Comparison of ENCODE assay signal across 9 cellular contexts in genomic region chr12:31589582-31589895, GRCh38. TPM values are rescaled to one million over a fixed set of nuclear protein-coding genes. Genes with fewer than 3 reads are reported as not detected.
A peak's percentile ranks its signal among the peaks of the same experiment; 100 is the strongest.
DNase-seq lines count a peak whose midpoint lies in the region; TF ChIP-seq lines count a peak whose summit lies in the region.
"Had no signal": no experiment of that assay in that cellular context is flagged by ENCODE, and none has a peak within 500 bp of the region (broad histone marks: within the 10 kb centered on the region; RNA-seq: fewer than 3 reads in every experiment).

No MANE protein-coding gene starts in this region.

- H3K4me1 ChIP-seq in HUES6 (ENCODE audit: control insufficient read depth, insufficient read depth, low read length) (peaks cover 12% of the 10 kb centered on the region), mesodermal cell (ENCODE audit: control insufficient read depth, insufficient read depth, low read length, poor library complexity, severe bottlenecking) (peaks cover 23% of the 10 kb centered on the region), urinary bladder (ENCODE audit: insufficient read depth) (no peaks in the 10 kb centered on the region)

- H3K27me3 ChIP-seq in HUES6 (ENCODE audit: control insufficient read depth, insufficient read depth, low read length) = peaks cover 7% of the 10 kb centered on the region

- H3K27ac ChIP-seq in HUES6 (ENCODE audit: low read depth, low read length) = no peak overlapping the region
- H3K27ac ChIP-seq in mesodermal cell (ENCODE audit: low read depth, low read length, severe bottlenecking) = peak overlapping the region; percentile 92
- H3K27ac ChIP-seq in urinary bladder (ENCODE audit: low read depth) = peak overlapping the region; percentile 94

- 0 to 1% methylated on average over 11 of the region's 13 CpGs for whole genome bisulfite sequencing in mesodermal cell (ENCODE audit: insufficient coverage in 2 of 2), 2 experiments
- WGBS in urinary bladder = under 1% methylated on average over 13 of the region's 13 CpGs

- TF ChIP-seq CTCF in cardiac fibroblast (IDR thresholded peaks at IDR 0.05; ENCODE audit: low read depth, low read length) = no peak

- H3K4me3 ChIP-seq in HUES6 (ENCODE audit: low read depth, low read length) (peak overlapping the region; percentile 90), cardiac fibroblast (replicated peaks in 1 of 2; ENCODE audit: low read depth in 2 of 2, low read length in 2 of 2) (peak overlapping the region; percentile 73 to 82), mesodermal cell (ENCODE audit: extremely low read depth, insufficient read depth, low read length, poor library complexity, severe bottlenecking) (peak overlapping the region; percentile 70), urinary bladder (ENCODE audit: low read depth, low read length) (peak overlapping the region; percentile 96)

- DNase-seq in NCI-H2107 (lab: John Stamatoyannopoulos, UW) (peak; percentile 20), NCI-H2107 treated with DMSO at 0.1 percent for 48 hours (lab: John Stamatoyannopoulos, UW; ENCODE audit: unreplicated experiment) (no peak), cardiac fibroblast (ENCODE audit: low read depth in 2 of 2) (no peak), OCI-M2 (lab: John Stamatoyannopoulos, UW; ENCODE audit: unreplicated experiment) (no peak), EL (no peak)
- DNase-seq: DND-41 had no signal

- H3K36me3 ChIP-seq in HUES6 (ENCODE audit: control insufficient read depth, insufficient read depth, low read length) (no peaks in the 10 kb centered on the region), mesodermal cell (ENCODE audit: control insufficient read depth, insufficient read depth, low read length) (peaks cover 7% of the 10 kb centered on the region), urinary bladder (ENCODE audit: insufficient read depth) (no peaks in the 10 kb centered on the region)

- H3K9ac ChIP-seq in HUES6 (ENCODE audit: low read length) = peak overlapping the region; percentile 83

- no peaks in the 10 kb centered on the region for H3K9me3 ChIP-seq in HUES6 (ENCODE audit: control insufficient read depth, insufficient read depth, low read depth, low read length)
- H3K9me3 ChIP-seq in mesodermal cell (ENCODE audit: control insufficient read depth, low read length) = no peaks in the 10 kb centered on the region

RNA-seq across cellular contexts. Expression of gene DENND5B, which starts 1.4 kb away (rescaled TPM):
- 24.0 TPM for polyA plus RNA-seq in mesodermal cell (2013, experiment 1 of 2)
- 21.8 TPM for polyA plus RNA-seq in mesodermal cell (2013, experiment 2 of 2)
- total RNA-seq in urinary bladder = 27.5 TPM
- polyA plus RNA-seq in urinary bladder = 5.6 TPM
